In genomic region chr1:112904071-112904830, GRCh38 we compare ENCODE assay signal across 8 cellular contexts. TPM values are rescaled to one million over a fixed set of nuclear protein-coding genes. Genes with fewer than 3 reads are reported as not detected.
DNase-seq lines count a peak whose midpoint lies in the region; ATAC-seq, FAIRE-seq and TF ChIP-seq lines count a peak whose summit lies in the region.

No MANE protein-coding gene starts in this region.

- ATAC-seq in GM12878 (no peak), GM19035 (IDR thresholded peaks at IDR 0.05; ENCODE audit: unreplicated experiment) (no peak)

- no peak for TF ChIP-seq CTCF in RWPE1 (conservative IDR thresholded peaks at IDR 0.05; ENCODE audit: low read depth)
- no peak for TF ChIP-seq CTCF in GM12878 (IDR thresholded peaks at IDR 0.05 in 2 of 3, conservative IDR thresholded peaks at IDR 0.05 in 1 of 3; ENCODE audit: control insufficient read depth in 2 of 3, extremely low read depth in 1 of 3, insufficient read depth in 1 of 3, low read depth in 3 of 3, low read length in 3 of 3)

- CTCF ChIA-PET in RWPE1 (lab: Yijun Ruan, JAX) (interaction anchor here (0.7 to 0.8 kb wide), 2 partner anchors 24 to 173 kb away, joined by 3 to 4 read pairs; no protein-coding TSS in a partner anchor), GM12878 (lab: Yijun Ruan, JAX) (interaction anchor here (0.9 to 1.9 kb wide), 5 partner anchors 11 to 168 kb away, joined by 3 to 7 read pairs (median 5); partner anchors contain the start of gene LRIG2)

- no peak overlapping the region for H3K4me2 ChIP-seq in GM12878 (ENCODE audit: control insufficient read depth, insufficient read depth)

- no peaks in the 10 kb centered on the region for H4K20me1 ChIP-seq in GM12878 (ENCODE audit: control insufficient read depth, insufficient read depth)

- no peak overlapping the region for H3K4me3 ChIP-seq in GM12878

- 38% methylated on average over 5 of the region's 5 CpGs for WGBS in GM12878 (ENCODE audit: insufficient coverage, insufficient replicate concordance, low lambda C conversion rate, missing lambda C conversion rate)

- BruUV-seq in GM12878 (replicated peaks; lab: Mats Ljungman, UMichigan), result no TSS peak

- no peak overlapping the region for H2AFZ ChIP-seq in GM12878 (ENCODE audit: control insufficient read depth, low read depth, low read length)

- no peak overlapping the region for H3K9ac ChIP-seq in GM12878 (ENCODE audit: control insufficient read depth, insufficient read depth, low read length)

- no peaks in the 10 kb centered on the region for H3K9me3 ChIP-seq in GM12878 (replicated peaks; ENCODE audit: control insufficient read depth, insufficient read depth, low read length)

- no peaks in the 10 kb centered on the region for H3K36me3 ChIP-seq in GM12878 (ENCODE audit: control insufficient read depth in 2 of 2, insufficient read depth in 2 of 2, low read length in 1 of 2)

- no peak for FAIRE-seq in GM12878 (lab: Jason Lieb, UNC)

- SMC1A ChIA-PET in GM12878 (lab: Charles Lee; ENCODE audit: uncharacterized antibody, unreplicated experiment), result interaction anchor here (0.6 to 1.4 kb wide), 5 partner anchors 11 to 138 kb away, joined by 3 to 4 read pairs (median 3); no protein-coding TSS in a partner anchor

- peak overlapping the region; percentile 72 for H3K27ac ChIP-seq in RWPE1
- no peak overlapping the region for H3K27ac ChIP-seq in GM12878 (ENCODE audit: control insufficient read depth, insufficient read depth)

- RAD21 ChIA-PET in GM12878 (lab: Charles Lee; ENCODE audit: unreplicated experiment), result interaction anchor here (1.2 kb wide), 2 partner anchors 33 to 52 kb away, joined by 3 to 4 read pairs; partner anchors contain the start of gene SLC16A1

- H3K27me3 ChIP-seq in GM12878 (replicated peaks in 1 of 2; ENCODE audit: control insufficient read depth in 2 of 2, insufficient read depth in 2 of 2, low read length in 1 of 2), result no peaks in the 10 kb centered on the region

- POLR2A ChIA-PET in RWPE1 (lab: Yijun Ruan, JAX; ENCODE audit: low non-redundant PET), result interaction anchor here (0.6 kb wide), 1 partner anchor 87 kb away, joined by 3 read pairs; no protein-coding TSS in a partner anchor
- POLR2A ChIA-PET in GM12878 (lab: Charles Lee), result no interaction called here

- no peak for TF ChIP-seq RAD21 in GM12878 (IDR thresholded peaks at IDR 0.05; ENCODE audit: insufficient read depth, low read depth, low read length)

- H3K4me1 ChIP-seq in GM12878 (ENCODE audit: control insufficient read depth, insufficient read depth, low read length), result no peaks in the 10 kb centered on the region

- intact Hi-C loops in GM12878 (cut with micrococcal nuclease; ENCODE audit: unreplicated experiment), result no loop called here

- no peak for TF ChIP-seq EP300 in GM12878 (IDR thresholded peaks at IDR 0.05; ENCODE audit: borderline replicate concordance in 1 of 2, control insufficient read depth in 1 of 2, low read depth in 2 of 2, low read length in 2 of 2)

- in situ Hi-C loops in GM12878 (cut with MboI), result no loop called here

- TF ChIP-seq POLR2A in GM12878 (IDR thresholded peaks at IDR 0.05; ENCODE audit: low read depth, low read length), result no peak

- DNase-seq in GM03348 (ENCODE audit: low spot score) (peak; percentile 35), RWPE1 (ENCODE audit: low spot score) (peak; percentile 53), GM12878 (ENCODE audit: low read depth, low spot score) (no peak), mesenteric fat pad (ENCODE audit: low spot score) (no peak), NCI-H345 treated with DMSO at 0.1 percent for 48 hours (lab: John Stamatoyannopoulos, UW; ENCODE audit: unreplicated experiment) (no peak), amygdala (lab: John Stamatoyannopoulos, UW) (no peak)
- peak; percentile 31 to 44 for DNase-seq in stimulated activated CD4-positive, alpha-beta T cell treated with anti-CD3 and anti-CD28 coated beads, Interleukin-12 subunit alpha, Interleukin-12 subunit beta, amount 100 ng/mL, for 24 hours (ENCODE audit: low read depth in 2 of 2)

- no peaks in the 10 kb centered on the region for H3K79me2 ChIP-seq in GM12878 (ENCODE audit: control insufficient read depth, insufficient read depth, low read length)

TF ChIP-seq in GM12878, 131 proteins besides CTCF, POLR2A, EP300 and RAD21:
- TF ChIP-seq ZSCAN29 (IDR thresholded peaks at IDR 0.05) (no peak), CBFB (IDR thresholded peaks at IDR 0.05; ENCODE audit: low read depth) (no peak), POLR2AphosphoS2 (IDR thresholded peaks at IDR 0.05; ENCODE audit: low read depth, low read length) (no peak), DPF2 (IDR thresholded peaks at IDR 0.05) (no peak), ZNF384 (IDR thresholded peaks at IDR 0.05; ENCODE audit: borderline replicate concordance, low read depth, low read length) (no peak), JUNB (IDR thresholded peaks at IDR 0.05) (peak; percentile 39; the same call in 1 of the 2 replicates), RFX5 (IDR thresholded peaks at IDR 0.05; ENCODE audit: low read depth, low read length) (no peak)

RNA-seq across cellular contexts. Expression of gene SLC16A1, which starts 51.7 kb away (rescaled TPM):
- 99.7 and 106 TPM in 2 replicates for total RNA-seq in GM12878 (2013; cell fraction: nucleolus; rRNA removed)
- total RNA-seq in GM12878 (2014; rRNA removed) (74.1 and 82.9 TPM in 2 replicates), GM12878 (2014; rRNA removed; fragmentation: Illumina TruSeq; extraction: Trizol) (64.7 and 64.9 TPM in 2 replicates), GM12878 (2021) (64.2 and 68.6 TPM in 2 replicates), mesenteric fat pad (52.9 TPM)
- 25.0 TPM for polyA plus RNA-seq in GM12878 (2011; ENCODE audit: low read depth)
- polyA plus RNA-seq in GM12878 (2011; rRNA removed) (106 and 121 TPM in 2 replicates), GM12878 (2014; fragmentation: Illumina TruSeq; extraction: Trizol) (61.5 and 72.0 TPM in 2 replicates), GM12878 (2014; fragmentation: Nextera tagmentation; extraction: Ambion mirVana) (10 to 100 TPM; 40.1 to 45.2 TPM), GM12878 (2014; rRNA removed) (36.8 and 39.0 TPM in 2 replicates), GM12878 (2016; fragmentation: Nextera tagmentation; extraction: Ambion mirVana) (10 to 100 TPM; 66.9 to 73.5 TPM)
- 81.8 and 105 TPM in 2 replicates for polyA plus RNA-seq in GM12878 (2011; cell fraction: cytosol; rRNA removed)
- 27.1 and 33.8 TPM in 2 replicates for polyA plus RNA-seq in GM12878 (2011; cell fraction: nucleus; rRNA removed)
- polyA plus RNA-seq in GM12878 (2012), result 35.4 and 36.2 TPM in 2 replicates
- polyA minus RNA-seq in GM12878 (2011; rRNA and poly(A)+ RNA removed), result 204 and 235 TPM in 2 replicates
- 48.8 and 64.1 TPM in 2 replicates for polyA minus RNA-seq in GM12878 (2011; cell fraction: cytosol; rRNA and poly(A)+ RNA removed)
- polyA minus RNA-seq in GM12878 (2011; cell fraction: nucleus; rRNA and poly(A)+ RNA removed), result 31.1 and 54.0 TPM in 2 replicates

Comparison
In these comparisons a context has a peak if more than half of its experiments do, and no peak if none do; other contexts are left out.
1. DNase-seq: peak in GM03348 (single experiment), RWPE1 (single experiment) and stimulated activated CD4-positive, alpha-beta T cell treated with anti-CD3 and anti-CD28 coated beads, Interleukin-12 subunit alpha, Interleukin-12 subunit beta, amount 100 ng/mL, for 24 hours (2 of 2); none in GM12878 (single experiment), mesenteric fat pad (single experiment), NCI-H345 treated with DMSO at 0.1 percent for 48 hours (single experiment) and amygdala (0 of 56).